Comparison of ENCODE assay signal across 27 cellular contexts in genomic region chr17:31479524-31479923, GRCh38.
"Had no signal": no experiment of that assay in that cellular context is flagged by ENCODE, and none has a peak within 500 bp of the region (broad histone marks: within the 10 kb centered on the region; RNA-seq: fewer than 3 reads in every experiment).

No MANE protein-coding gene starts in this region.

- H3K4me3 ChIP-seq: stomach, suprapubic skin, testis, thoracic aorta, thyroid gland, tibial artery, tibial nerve, transverse colon, upper lobe of left lung, upper lobe of right lung, uterus, vagina had no signal

- DNase-seq: stimulated activated CD4-positive, alpha-beta T cell treated with anti-CD3 and anti-CD28 coated beads, Interleukin-2, amount 100 ng/mL, for 48 hours; stimulated activated CD4-positive, alpha-beta T cell treated with anti-CD3 and anti-CD28 coated beads, Interleukin-4, amount 100 ng/mL, for 1 hour; stimulated activated CD4-positive, alpha-beta T cell treated with anti-CD3 and anti-CD28 coated beads, Interleukin-4, amount 100 ng/mL, for 24 hours; stimulated activated CD4-positive, alpha-beta T cell treated with anti-CD3 and anti-CD28 coated beads, Interleukin-4, amount 100 ng/mL, for 4 hours; stimulated activated CD8-positive, alpha-beta memory T cell treated with anti-CD3 and anti-CD28 coated beads, Interleukin-4, amount 100 ng/mL, for 48 hours; stimulated activated naive B cell treated with anti-CD40 and anti-IgM and Interleukin-4, amounts not matched to agents 10 μg/mL and 1 μg/mL and 100 μg/mL, for 72 hours; stimulated activated naive CD4-positive, alpha-beta T cell; stimulated activated naive CD4-positive, alpha-beta T cell treated with Interleukin-2 at 50 U/mL for 16 hours; stimulated activated naive CD8-positive, alpha-beta T cell treated with anti-CD3 and anti-CD28 coated beads, Interleukin-15, amount 100 ng/mL, for 72 hours; stimulated activated naive CD8-positive, alpha-beta T cell treated with anti-CD3 and anti-CD28 coated beads, Interleukin-15, Interleukin-2, amounts not matched to agents 100 U/mL and 50 U/mL, for 24 hours; stomach; substantia nigra; thyroid gland; tibial artery; transverse colon; trophoblast cell; upper lobe of left lung; upper lobe of right lung; uterus had no signal

- H3K27me3 ChIP-seq: testis, thyroid gland, upper lobe of left lung, upper lobe of right lung, uterus, vagina had no signal

- H3K9me3 ChIP-seq: stomach, suprapubic skin, testis, thoracic aorta, thyroid gland, tibial artery, tibial nerve, transverse colon, upper lobe of left lung, upper lobe of right lung, uterus, vagina had no signal

- H3K27ac ChIP-seq: stomach, suprapubic skin, testis, thoracic aorta, thyroid gland, tibial artery, tibial nerve, transverse colon, upper lobe of left lung, upper lobe of right lung, uterus, vagina had no signal

- FAIRE-seq: urothelium cell line had no signal

- H3K4me1 ChIP-seq: suprapubic skin, testis, tibial artery, tibial nerve, transverse colon, upper lobe of right lung, uterus, vagina had no signal

- ATAC-seq: stimulated activated effector memory CD8-positive, alpha-beta T cell treated with anti-CD3 and anti-CD28 coated beads, Interleukin-12 subunit alpha, Interleukin-12 subunit beta, amount 100 ng/mL, for 72 hours; stimulated activated memory B cell treated with anti-CD40 and anti-IgM and Interleukin-4, amounts not matched to agents 10 μg/mL and 1 μg/mL and 100 μg/mL, for 72 hours; stimulated activated naive B cell treated with anti-CD40 and anti-IgM and Interleukin-4, amounts not matched to agents 10 μg/mL and 1 μg/mL and 100 μg/mL, for 72 hours; stimulated activated naive CD8-positive, alpha-beta T cell treated with anti-CD3 and anti-CD28 coated beads, Interleukin-15, amount 100 ng/mL, for 72 hours; stimulated activated naive CD8-positive, alpha-beta T cell treated with anti-CD3 and anti-CD28 coated beads, Interleukin-15, Interleukin-2, amounts not matched to agents 100 U/mL and 50 U/mL, for 24 hours; upper lobe of right lung had no signal

- H3K36me3 ChIP-seq: stomach, suprapubic skin, thoracic aorta, thyroid gland, tibial artery, tibial nerve, transverse colon, upper lobe of left lung, upper lobe of right lung, uterus, vagina had no signal
